ENCODE assay signal across 17 cellular contexts in genomic region chr20:43977962-43978361, GRCh38.
DNase-seq lines count a peak whose midpoint lies in the region; ATAC-seq and TF ChIP-seq lines count a peak whose summit lies in the region.
"Had no signal": no experiment of that assay in that cellular context is flagged by ENCODE, and none has a peak within 500 bp of the region (broad histone marks: within the 10 kb centered on the region; RNA-seq: fewer than 3 reads in every experiment).

No MANE protein-coding gene starts in this region.

- ATAC-seq in GM21423 (IDR thresholded peaks at IDR 0.05; ENCODE audit: unreplicated experiment), result no peak
- ATAC-seq: CD8-positive, alpha-beta T cell; PC-3 had no signal

- peak overlapping the region; percentile 76 for H3K27ac Mint-ChIP-seq in endodermal cell
- H3K27ac Mint-ChIP-seq: CD8-positive, alpha-beta T cell had no signal

- WGBS in endodermal cell (ENCODE audit: insufficient coverage in 1 of 2, insufficient read length in 1 of 2), 2 experiments, result 54 to 60% methylated on average over 1 to 3 of the region's 3 CpGs

- H3K4me2 ChIP-seq in KMS-11, result peak overlapping the region; percentile 3; the same call in 1 of the 2 replicates
- H3K4me2 ChIP-seq in osteoblast (ENCODE audit: insufficient read depth, low read length), result peak overlapping the region; percentile 52
- H3K4me2 ChIP-seq: BLaER1 had no signal

- H3K27ac ChIP-seq in HEK293 (ENCODE audit: extremely low read depth, low read depth, low read length), result no peak overlapping the region
- no peak overlapping the region for H3K27ac ChIP-seq in KMS-11
- no peak overlapping the region for H3K27ac ChIP-seq in endodermal cell (ENCODE audit: low read depth, low read length)
- no peak overlapping the region for H3K27ac ChIP-seq in osteoblast (ENCODE audit: low read depth, low read length)
- H3K27ac ChIP-seq: BLaER1, RWPE1 had no signal

- H3K9me3 ChIP-seq in HEK293 (ENCODE audit: control insufficient read depth, insufficient read depth, low read depth, low read length) (no peaks in the 10 kb centered on the region), endodermal cell (ENCODE audit: control insufficient read depth, low read length) (peaks cover 6% of the 10 kb centered on the region), osteoblast (ENCODE audit: low read depth, low read length) (no peaks in the 10 kb centered on the region)
- H3K9me3 ChIP-seq: BLaER1 had no signal

- H3K9ac ChIP-seq in KMS-11 (no peak overlapping the region), endodermal cell (ENCODE audit: extremely low read depth, low read length, poor library complexity, severe bottlenecking) (no peak overlapping the region)
- H3K9ac ChIP-seq: BLaER1 had no signal

- no peak overlapping the region for H3K4me3 Mint-ChIP-seq in endodermal cell
- H3K4me3 Mint-ChIP-seq: CD8-positive, alpha-beta T cell had no signal

- no peaks in the 10 kb centered on the region for H3K27me3 ChIP-seq in KMS-11 (ENCODE audit: insufficient read depth, low read depth)
- no peaks in the 10 kb centered on the region for H3K27me3 ChIP-seq in endodermal cell (ENCODE audit: control insufficient read depth, insufficient read depth, low read length, poor library complexity, severe bottlenecking)
- H3K27me3 ChIP-seq in osteoblast (ENCODE audit: insufficient read depth, low read length), result no peaks in the 10 kb centered on the region
- H3K27me3 ChIP-seq: BLaER1 had no signal

- CTCF ChIA-PET in HEK293 (lab: Yijun Ruan, JAX), result interaction anchor here (0.6 to 0.7 kb wide), 3 partner anchors 79 to 186 kb away, joined by 3 to 4 read pairs (median 3); no protein-coding TSS in a partner anchor

- DNase-seq in endodermal cell, result peak; percentile 78
- DNase-seq in osteoblast (ENCODE audit: insufficient read length, low spot score, missing footprints), result no peak
- no peak for DNase-seq in NCI-H2081 (lab: John Stamatoyannopoulos, UW)
- DNase-seq in stimulated activated CD4-positive, alpha-beta T cell treated with anti-CD3 and anti-CD28 coated beads, Interleukin-4, amount 100 ng/mL, for 4 hours, result no peak
- DNase-seq: CD8-positive, alpha-beta T cell; KBM-7; NCI-H1417; NCI-H187; NCI-H345; NCI-H524 treated with DMSO at 0.1 percent for 48 hours; PC-3; SIG-M5 had no signal

- H3K36me3 Mint-ChIP-seq in endodermal cell (ENCODE audit: low read depth), result no peaks in the 10 kb centered on the region
- H3K36me3 Mint-ChIP-seq: CD8-positive, alpha-beta T cell had no signal

- no peaks in the 10 kb centered on the region for H3K36me3 ChIP-seq in HEK293 (ENCODE audit: control insufficient read depth in 2 of 2, insufficient read depth in 1 of 2, low read length in 2 of 2)
- H3K36me3 ChIP-seq in KMS-11 (ENCODE audit: insufficient read depth), result no peaks in the 10 kb centered on the region
- no peaks in the 10 kb centered on the region for H3K36me3 ChIP-seq in endodermal cell (ENCODE audit: control insufficient read depth, insufficient read depth, low read length)
- no peaks in the 10 kb centered on the region for H3K36me3 ChIP-seq in osteoblast (ENCODE audit: insufficient read depth, low read length)
- H3K36me3 ChIP-seq: BLaER1 had no signal

- H4K20me1 ChIP-seq in KMS-11 (ENCODE audit: insufficient read depth) (no peaks in the 10 kb centered on the region), osteoblast (ENCODE audit: insufficient read depth, low read length) (no peaks in the 10 kb centered on the region)
- H4K20me1 ChIP-seq: BLaER1 had no signal

- no peaks in the 10 kb centered on the region for H3K27me3 Mint-ChIP-seq in endodermal cell (ENCODE audit: insufficient read depth)

- TF ChIP-seq CTCF in HEK293 (tag by site-specific recombination; IDR thresholded peaks at IDR 0.05), result no peak
- no peak for TF ChIP-seq CTCF in KMS-11 (conservative IDR thresholded peaks at IDR 0.05; ENCODE audit: low read depth, low read length)
- no peak for TF ChIP-seq CTCF in endodermal cell (conservative IDR thresholded peaks at IDR 0.05)
- TF ChIP-seq CTCF in osteoblast (IDR thresholded peaks at IDR 0.05; ENCODE audit: extremely low read depth, low read depth, low read length), result no peak

- H3K79me2 ChIP-seq in KMS-11 (ENCODE audit: insufficient read depth, low read depth) (no peaks in the 10 kb centered on the region; the same call in 1 of the 2 replicates), osteoblast (ENCODE audit: insufficient read depth, low read length) (no peaks in the 10 kb centered on the region)

- POLR2A ChIA-PET in HEK293 (lab: Yijun Ruan, JAX), result no interaction called here

- H3K4me3 ChIP-seq in HEK293 (ENCODE audit: low read depth, low read length) (no peak overlapping the region), KMS-11 (IDR thresholded peaks at IDR 0.05; ENCODE audit: insufficient read depth, low read depth, low read length) (no peak overlapping the region), endodermal cell (ENCODE audit: low read length) (no peak overlapping the region), osteoblast (ENCODE audit: insufficient read depth, low read length) (no peak overlapping the region)
- H3K4me3 ChIP-seq: BLaER1 had no signal

- peaks cover 19% of the 10 kb centered on the region for H3K4me1 Mint-ChIP-seq in endodermal cell

- H2AFZ ChIP-seq in KMS-11 (ENCODE audit: low read depth) (no peak overlapping the region), osteoblast (ENCODE audit: low read length) (peak overlapping the region; percentile 1)

- H3K9me3 Mint-ChIP-seq in endodermal cell, result no peaks in the 10 kb centered on the region
- H3K9me3 Mint-ChIP-seq: CD8-positive, alpha-beta T cell had no signal

- H3K4me1 ChIP-seq in HEK293 (ENCODE audit: control insufficient read depth, insufficient read depth, low read length), result no peaks in the 10 kb centered on the region
- peaks cover 69% of the 10 kb centered on the region for H3K4me1 ChIP-seq in KMS-11 (ENCODE audit: low read depth, poor library complexity, severe bottlenecking)
- no peaks in the 10 kb centered on the region for H3K4me1 ChIP-seq in endodermal cell (ENCODE audit: control insufficient read depth, insufficient read depth, low read length)
- peaks cover 18% of the 10 kb centered on the region for H3K4me1 ChIP-seq in osteoblast (ENCODE audit: insufficient read depth, low read length)

TF ChIP-seq in HEK293, 187 proteins besides CTCF, POLR2A, EP300 and RAD21:
- TF ChIP-seq ZBTB6 (tag by site-specific recombination; IDR thresholded peaks at IDR 0.05), result no peak
- peak; percentile 69 for TF ChIP-seq PRDM4 (tag by site-specific recombination; IDR thresholded peaks at IDR 0.05)
TF ChIP-seq in HEK293: peak in this region for 1.
